15 cellular contexts compared by ENCODE assay signal in genomic region chr5:598564-598890, GRCh38.
"Had no signal": no experiment of that assay in that cellular context is flagged by ENCODE, and none has a peak within 500 bp of the region (broad histone marks: within the 10 kb centered on the region; RNA-seq: fewer than 3 reads in every experiment).

No MANE protein-coding gene starts in this region.

- H3K4me1 ChIP-seq: foreskin keratinocyte, left ventricle myocardium inferior, neural progenitor cell, tibial nerve had no signal

- H3K9me3 Mint-ChIP-seq: activated naive CD8-positive, alpha-beta T cell treated with anti-CD3 and anti-CD28 coated beads, Interleukin-2, amount 10 ng/mL, durations not matched to agents 7 days and 5 days; neural progenitor cell; T-helper 1 cell treated with Interleukin-12 subunit alpha and Interleukin-12 subunit beta and Interleukin-4 antibody, amounts not matched to agents 30 μg/mL and 1 μg/mL, for 36 hours had no signal

- H3K36me3 Mint-ChIP-seq: activated naive CD8-positive, alpha-beta T cell treated with anti-CD3 and anti-CD28 coated beads, Interleukin-2, amount 10 ng/mL, durations not matched to agents 7 days and 5 days; neural progenitor cell had no signal

- H3K27ac Mint-ChIP-seq: activated naive CD8-positive, alpha-beta T cell treated with anti-CD3 and anti-CD28 coated beads, Interleukin-2, amount 10 ng/mL, durations not matched to agents 7 days and 5 days; neural progenitor cell; T-helper 1 cell treated with Interleukin-12 subunit alpha and Interleukin-12 subunit beta and Interleukin-4 antibody, amounts not matched to agents 30 μg/mL and 1 μg/mL, for 36 hours had no signal

- H2AFZ ChIP-seq: neural progenitor cell had no signal

- DNase-seq: activated CD4-positive, alpha-beta T cell treated with anti-CD3 and anti-CD28 coated beads, Interleukin-2, amount 50 U/mL, for 1 hour; activated CD4-positive, CD25-positive, alpha-beta regulatory T cell; activated gamma-delta T cell; activated naive CD8-positive, alpha-beta T cell treated with anti-CD3 and anti-CD28 coated beads, Interleukin-2, amount 10 ng/mL, durations not matched to agents 7 days and 5 days; activated T-cell treated with anti-CD3 and anti-CD28 coated beads, Interleukin-2, amount 50 U/mL, for 48 hours; anterior cingulate cortex; foreskin keratinocyte; left ventricle myocardium inferior; mesendoderm; retina had no signal

- H3K4me3 Mint-ChIP-seq: activated naive CD8-positive, alpha-beta T cell treated with anti-CD3 and anti-CD28 coated beads, Interleukin-2, amount 10 ng/mL, durations not matched to agents 7 days and 5 days; neural progenitor cell; T-helper 1 cell treated with Interleukin-12 subunit alpha and Interleukin-12 subunit beta and Interleukin-4 antibody, amounts not matched to agents 30 μg/mL and 1 μg/mL, for 36 hours had no signal

- H3K36me3 ChIP-seq: left ventricle myocardium inferior, neural progenitor cell, pancreas, tibial nerve had no signal

- H3K4me3 ChIP-seq: dorsolateral prefrontal cortex, left ventricle myocardium inferior, neural progenitor cell, pancreas, tibial nerve had no signal

- H3K9ac ChIP-seq: neural progenitor cell had no signal

- H3K9me3 ChIP-seq: left ventricle myocardium inferior, pancreas, tibial nerve had no signal

- H3K4me2 ChIP-seq: neural progenitor cell had no signal

- ATAC-seq: foreskin keratinocyte, pancreas had no signal

- H3K27me3 ChIP-seq: pancreas, tibial nerve had no signal

- H3K27ac ChIP-seq: dorsolateral prefrontal cortex, foreskin keratinocyte, left ventricle myocardium inferior, neural progenitor cell, pancreas, tibial nerve had no signal
